ENCODE assay signal across 8 cellular contexts in the genomic region with DNA sequence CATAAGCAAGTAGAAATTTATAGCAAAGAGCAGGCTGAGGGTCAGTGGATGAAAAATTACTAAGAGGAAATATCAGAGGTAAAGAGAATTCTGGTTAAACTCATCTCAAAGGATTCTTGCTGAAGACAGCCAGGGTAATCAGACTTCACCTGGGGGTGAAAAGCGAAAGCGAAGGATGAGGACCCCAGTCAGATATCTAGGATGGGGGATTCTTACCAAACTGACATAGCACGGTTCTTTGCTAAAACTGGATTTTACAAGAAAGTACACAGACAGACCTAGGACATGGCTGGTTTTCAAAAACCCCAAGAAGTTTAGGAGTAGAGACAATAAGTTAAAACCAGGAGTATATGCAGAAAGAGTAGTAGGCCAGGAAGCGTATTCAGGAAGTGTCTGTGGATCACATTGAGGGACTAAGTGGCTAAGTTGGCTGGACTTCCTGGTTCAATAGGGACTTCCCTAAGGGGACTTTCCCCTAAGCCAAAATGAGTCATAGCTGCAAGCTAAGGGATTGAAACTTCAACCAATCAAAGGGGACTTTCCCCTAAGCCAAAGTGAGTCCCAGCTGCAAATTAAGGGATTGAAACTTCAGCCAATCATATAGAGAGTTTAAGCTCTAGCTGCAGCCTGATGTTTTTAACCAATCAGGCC. TPM values are rescaled to one million over a fixed set of nuclear protein-coding genes. Genes with fewer than 3 reads are reported as not detected.
DNase-seq lines count a peak whose midpoint lies in the region; ATAC-seq and TF ChIP-seq lines count a peak whose summit lies in the region.

No MANE protein-coding gene starts in this region.

- no peak for TF ChIP-seq POLR2A in upper lobe of left lung (IDR thresholded peaks at IDR 0.05)

- H3K36me3 Mint-ChIP-seq in CD4-positive, CD25-positive, alpha-beta regulatory T cell = no peaks in the 10 kb centered on the region

- peaks cover 19 to 36% (median 27%) of the 10 kb centered on the region in 4 donors for H3K4me1 Mint-ChIP-seq in CD4-positive, CD25-positive, alpha-beta regulatory T cell

- peak overlapping the region; percentile 31 to 75 (median 65) for H3K27ac Mint-ChIP-seq in CD4-positive, CD25-positive, alpha-beta regulatory T cell

- H3K27ac ChIP-seq in CD4-positive, CD25-positive, alpha-beta regulatory T cell (ENCODE audit: insufficient read depth, low read length, poor library complexity, severe bottlenecking) = peak overlapping the region; percentile 49
- H3K27ac ChIP-seq in colonic mucosa = peak overlapping the region; percentile 44
- H3K27ac ChIP-seq in upper lobe of left lung = peak overlapping the region; percentile 0 to 49 (median 24)
- H3K27ac ChIP-seq in caudate nucleus (ENCODE audit: low read depth, low read length) = no peak overlapping the region

- H3K9me3 ChIP-seq in CD4-positive, CD25-positive, alpha-beta regulatory T cell (ENCODE audit: control insufficient read depth in 2 of 2, low read length in 2 of 2) = no peaks in the 10 kb centered on the region
- no peaks in the 10 kb centered on the region for H3K9me3 ChIP-seq in colonic mucosa
- H3K9me3 ChIP-seq in upper lobe of left lung = no peaks in the 10 kb centered on the region

- peak in 2 of 3 donors; percentile 28 to 37 for DNase-seq in CD4-positive, CD25-positive, alpha-beta regulatory T cell
- peak; percentile 72 for DNase-seq in M059J (ENCODE audit: low read depth)
- peak; percentile 38 for DNase-seq in colonic mucosa
- DNase-seq in upper lobe of left lung = peak in 1 of 2 donors; percentile 70
- DNase-seq in HPDE6-E6E7 (ENCODE audit: extremely low spot score) = no peak
- DNase-seq in caudate nucleus (lab: John Stamatoyannopoulos, UW) = no peak

- H3K4me1 ChIP-seq in CD4-positive, CD25-positive, alpha-beta regulatory T cell (ENCODE audit: control insufficient read depth, insufficient read depth, low read length, poor library complexity, severe bottlenecking) = peaks cover 18% of the 10 kb centered on the region
- H3K4me1 ChIP-seq in colonic mucosa (peaks cover 6% of the 10 kb centered on the region), upper lobe of left lung (peaks cover 11 to 28% (median 19%) of the 10 kb centered on the region in 4 donors)

- H3K27me3 ChIP-seq in CD4-positive, CD25-positive, alpha-beta regulatory T cell (ENCODE audit: control insufficient read depth, insufficient read depth, low read length) = no peaks in the 10 kb centered on the region
- no peaks in the 10 kb centered on the region for H3K27me3 ChIP-seq in colonic mucosa
- no peaks in the 10 kb centered on the region for H3K27me3 ChIP-seq in upper lobe of left lung

- no peak overlapping the region for H3K4me3 ChIP-seq in CD4-positive, CD25-positive, alpha-beta regulatory T cell (ENCODE audit: low read depth, low read length)
- H3K4me3 ChIP-seq in colonic mucosa = no peak overlapping the region
- no peak overlapping the region for H3K4me3 ChIP-seq in upper lobe of left lung

- WGBS in upper lobe of left lung, 2 donors = 77% methylated on average over 4 of the region's 4 CpGs

- H3K4me3 Mint-ChIP-seq in CD4-positive, CD25-positive, alpha-beta regulatory T cell = peak overlapping the region in 2 of 4 donors; percentile 22 to 26

- TF ChIP-seq CTCF in colonic mucosa (IDR thresholded peaks at IDR 0.05) (no peak), upper lobe of left lung (IDR thresholded peaks at IDR 0.05) (no peak)

- H3K27me3 Mint-ChIP-seq in CD4-positive, CD25-positive, alpha-beta regulatory T cell = peaks cover 6% of the 10 kb centered on the region

- H3K9me3 Mint-ChIP-seq in CD4-positive, CD25-positive, alpha-beta regulatory T cell = no peaks in the 10 kb centered on the region

- peak in 1 of 2 donors; percentile 17 for ATAC-seq in CD4-positive, CD25-positive, alpha-beta regulatory T cell (ENCODE audit: low read depth in 2 of 2)
- ATAC-seq in GM19351 (IDR thresholded peaks at IDR 0.05; ENCODE audit: unreplicated experiment) = peak; percentile 29
- ATAC-seq in upper lobe of left lung (ENCODE audit: low FRiP score in 2 of 2) = no peak
- no peak for ATAC-seq in GM21367 (IDR thresholded peaks at IDR 0.05; ENCODE audit: unreplicated experiment)

- TF ChIP-seq EP300 in upper lobe of left lung (IDR thresholded peaks at IDR 0.05) = peak in 1 of 4 donors; percentile 10

- H3K36me3 ChIP-seq in CD4-positive, CD25-positive, alpha-beta regulatory T cell (ENCODE audit: control insufficient read depth, insufficient read depth, low read length) = no peaks in the 10 kb centered on the region
- H3K36me3 ChIP-seq in colonic mucosa = no peaks in the 10 kb centered on the region
- no peaks in the 10 kb centered on the region for H3K36me3 ChIP-seq in upper lobe of left lung

- no peak overlapping the region for H3K9ac ChIP-seq in colonic mucosa (ENCODE audit: low read depth in 2 of 2, low read length in 2 of 2)

- intact Hi-C loops in colonic mucosa (cut with DNase I) = no loop called here

RNA-seq across cellular contexts. Expression of gene CFAP91, which starts 2.4 kb away (rescaled TPM):
- total RNA-seq in CD4-positive, CD25-positive, alpha-beta regulatory T cell = 0.44 TPM
- under 1 TPM in 1 of 4 donors, not detected in 3; 0.59 TPM for polyA plus RNA-seq in CD4-positive, CD25-positive, alpha-beta regulatory T cell
- 1.6 and 3.3 TPM in 2 replicates for total RNA-seq in M059J (2014; rRNA removed; shearing (Covaris generic))
- total RNA-seq in colonic mucosa (under 1 TPM; 0.57 to 0.61 TPM), upper lobe of left lung (10 to 100 TPM in 2 of 6 donors, 1 to 10 TPM in 4; 2.3 to 47.8 (median 6.6) TPM)

RNA-seq across cellular contexts. Expression of gene COX17, which starts 23.2 kb away (rescaled TPM):
- total RNA-seq in CD4-positive, CD25-positive, alpha-beta regulatory T cell = 34.1 TPM
- polyA plus RNA-seq in CD4-positive, CD25-positive, alpha-beta regulatory T cell = 100 to 1,000 TPM in 2 of 4 donors, 10 to 100 TPM in 2; 82.1 to 124 (median 97.2) TPM
- total RNA-seq in M059J (2014; rRNA removed; shearing (Covaris generic)) = 64.5 and 103 TPM in 2 replicates
- total RNA-seq in colonic mucosa (10 to 100 TPM; 53.5 to 64.5 TPM), upper lobe of left lung (10 to 100 TPM; 32.3 to 60.8 (median 51.8) TPM)

RNA-seq across cellular contexts. Expression of gene POPDC2, which starts 40.0 kb away (rescaled TPM):
- 5.5 TPM for total RNA-seq in CD4-positive, CD25-positive, alpha-beta regulatory T cell
- polyA plus RNA-seq in CD4-positive, CD25-positive, alpha-beta regulatory T cell = 1 to 10 TPM; 1.9 to 3.2 (median 2.4) TPM
- 0.12 TPM in 1 of 2 replicates, not detected in the other for total RNA-seq in M059J (2014; rRNA removed; shearing (Covaris generic))
- total RNA-seq in colonic mucosa (10 to 100 TPM in 1 of 2 donors, 1 to 10 TPM in 1; 1.3 to 26.3 TPM), upper lobe of left lung (1 to 10 TPM; 2.0 to 5.2 (median 2.2) TPM)

Comparison
In these comparisons a context has a peak if more than half of its experiments do, and no peak if none do; other contexts are left out.
1. DNase-seq: peak in CD4-positive, CD25-positive, alpha-beta regulatory T cell (2 of 3), M059J (single experiment) and colonic mucosa (single experiment); none in HPDE6-E6E7 (single experiment) and caudate nucleus (0 of 61).